In the genomic region with DNA sequence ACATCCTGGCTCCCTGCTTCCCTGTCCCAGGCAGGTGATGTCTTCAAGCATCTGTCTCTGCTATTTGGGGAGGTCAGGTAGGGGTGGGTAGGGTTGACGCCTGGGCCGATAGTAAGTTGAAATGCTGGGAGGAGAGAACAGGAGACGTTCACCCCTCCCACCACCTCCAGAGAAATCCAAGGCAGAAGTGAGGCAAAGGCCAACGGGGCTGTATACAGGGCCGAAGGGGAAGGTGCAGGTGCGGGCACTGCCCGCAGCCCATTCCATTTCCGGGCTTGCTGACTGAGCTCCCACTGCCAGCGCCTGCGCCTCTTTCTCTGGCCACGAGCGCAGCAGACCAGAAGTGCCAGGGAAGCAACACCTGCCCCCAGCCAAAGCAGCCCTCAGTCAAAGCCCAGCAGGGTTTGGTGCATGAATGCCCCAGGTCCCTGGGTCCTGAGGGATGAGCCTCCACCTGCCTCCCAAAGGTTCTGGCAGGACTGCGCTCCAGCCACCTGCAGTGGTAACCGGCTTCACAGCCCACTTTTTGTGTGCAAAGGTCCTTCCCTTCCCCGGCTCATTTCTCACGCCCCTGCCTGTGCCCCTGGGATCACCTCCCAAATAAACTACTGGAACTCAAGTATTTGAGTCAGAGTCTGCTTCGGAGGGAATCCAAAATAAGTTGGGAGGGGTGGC, we compare ENCODE assay signal across 1 cellular context.
TF ChIP-seq lines count a peak whose summit lies in the region.

No MANE protein-coding gene starts in this region.

TF ChIP-seq in K562, 482 proteins besides CTCF, POLR2A, EP300 and RAD21 (continued from another document):
- TF ChIP-seq E4F1 (CRISPR knock-in tag; IDR thresholded peaks at IDR 0.05; ENCODE audit: borderline replicate concordance) (no peak), ZNF609 (CRISPR knock-in tag; IDR thresholded peaks at IDR 0.05; ENCODE audit: borderline replicate concordance) (no peak), STAT5B (CRISPR knock-in tag; IDR thresholded peaks at IDR 0.05) (no peak)
